In genomic region chr4:147683717-147684700, GRCh38 we compare ENCODE assay signal across 1 cellular context.
TF ChIP-seq lines count a peak whose summit lies in the region.

Gene PRMT9, minus strand, starts transcription at chr4:147684163. Its CDS starts 176 bp downstream, at chr4:147683987.

TF ChIP-seq in K562, 482 proteins besides CTCF, POLR2A, EP300 and RAD21 (continued from another document and continues in another):
- TF ChIP-seq ZNF431 (CRISPR knock-in tag; IDR thresholded peaks at IDR 0.05) (no peak), HDAC2 (IDR thresholded peaks at IDR 0.05) (no peak), HMGXB4 (CRISPR knock-in tag; IDR thresholded peaks at IDR 0.05) (no peak), KDM4B (IDR thresholded peaks at IDR 0.05; ENCODE audit: borderline replicate concordance in 2 of 2, low read depth in 1 of 2) (no peak), HNRNPK (IDR thresholded peaks at IDR 0.05; ENCODE audit: low read depth, low read length, poor library complexity, severe bottlenecking) (no peak), ZMIZ1 (IDR thresholded peaks at IDR 0.05; ENCODE audit: low read depth in 2 of 2, low read length in 2 of 2) (no peak), NFIC (IDR thresholded peaks at IDR 0.05) (peak; percentile 43), ETV5 (CRISPR knock-in tag; IDR thresholded peaks at IDR 0.05; ENCODE audit: low read depth) (peak; percentile 74; the same call in 1 of the 2 replicates), TFE3 (CRISPR knock-in tag; IDR thresholded peaks at IDR 0.05) (no peak), LEF1 (IDR thresholded peaks at IDR 0.05) (no peak), U2AF1 (optimal IDR thresholded peaks at IDR 0.05; ENCODE audit: low read depth, low read length) (no peak), ETS1 (conservative IDR thresholded peaks at IDR 0.05; ENCODE audit: control insufficient read depth, low read depth, low read length) (no peak), GABPB2 (CRISPR knock-in tag; conservative IDR thresholded peaks at IDR 0.05) (no peak), CC2D1A (IDR thresholded peaks at IDR 0.05) (no peak), PBX2 (CRISPR knock-in tag; IDR thresholded peaks at IDR 0.05; ENCODE audit: low read depth) (no peak), PBX2 (tag; conservative IDR thresholded peaks at IDR 0.05; ENCODE audit: low read depth) (no peak), ZNF561 (CRISPR knock-in tag; conservative IDR thresholded peaks at IDR 0.05) (no peak), TEAD4 (IDR thresholded peaks at IDR 0.05; ENCODE audit: low read length) (peak; percentile 26), TEAD4 (CRISPR knock-in tag; IDR thresholded peaks at IDR 0.05; ENCODE audit: borderline replicate concordance) (no peak), PHB (CRISPR knock-in tag; IDR thresholded peaks at IDR 0.05) (no peak; the same call in 1 of the 2 replicates), MYBL2 (IDR thresholded peaks at IDR 0.05; ENCODE audit: low read depth) (no peak), MYBL2 (CRISPR knock-in tag; IDR thresholded peaks at IDR 0.05; ENCODE audit: borderline replicate concordance) (no peak), ILK (tag; IDR thresholded peaks at IDR 0.05; ENCODE audit: borderline replicate concordance, low read depth) (no peak), MXI1 (IDR thresholded peaks at IDR 0.05; ENCODE audit: low read depth, low read length) (no peak)
- TF ChIP-seq, protein P1, sequence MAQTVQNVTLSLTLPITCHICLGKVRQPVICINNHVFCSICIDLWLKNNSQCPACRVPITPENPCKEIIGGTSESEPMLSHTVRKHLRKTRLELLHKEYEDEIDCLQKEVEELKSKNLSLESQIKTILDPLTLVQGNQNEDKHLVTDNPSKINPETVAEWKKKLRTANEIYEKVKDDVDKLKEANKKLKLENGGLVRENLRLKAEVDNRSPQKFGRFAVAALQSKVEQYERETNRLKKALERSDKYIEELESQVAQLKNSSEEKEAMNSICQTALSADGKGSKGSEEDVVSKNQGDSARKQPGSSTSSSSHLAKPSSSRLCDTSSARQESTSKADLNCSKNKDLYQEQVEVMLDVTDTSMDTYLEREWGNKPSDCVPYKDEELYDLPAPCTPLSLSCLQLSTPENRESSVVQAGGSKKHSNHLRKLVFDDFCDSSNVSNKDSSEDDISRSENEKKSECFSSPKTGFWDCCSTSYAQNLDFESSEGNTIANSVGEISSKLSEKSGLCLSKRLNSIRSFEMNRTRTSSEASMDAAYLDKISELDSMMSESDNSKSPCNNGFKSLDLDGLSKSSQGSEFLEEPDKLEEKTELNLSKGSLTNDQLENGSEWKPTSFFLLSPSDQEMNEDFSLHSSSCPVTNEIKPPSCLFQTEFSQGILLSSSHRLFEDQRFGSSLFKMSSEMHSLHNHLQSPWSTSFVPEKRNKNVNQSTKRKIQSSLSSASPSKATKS (CRISPR knock-in tag; IDR thresholded peaks at IDR 0.05): no peak
- TF ChIP-seq, protein P2, sequence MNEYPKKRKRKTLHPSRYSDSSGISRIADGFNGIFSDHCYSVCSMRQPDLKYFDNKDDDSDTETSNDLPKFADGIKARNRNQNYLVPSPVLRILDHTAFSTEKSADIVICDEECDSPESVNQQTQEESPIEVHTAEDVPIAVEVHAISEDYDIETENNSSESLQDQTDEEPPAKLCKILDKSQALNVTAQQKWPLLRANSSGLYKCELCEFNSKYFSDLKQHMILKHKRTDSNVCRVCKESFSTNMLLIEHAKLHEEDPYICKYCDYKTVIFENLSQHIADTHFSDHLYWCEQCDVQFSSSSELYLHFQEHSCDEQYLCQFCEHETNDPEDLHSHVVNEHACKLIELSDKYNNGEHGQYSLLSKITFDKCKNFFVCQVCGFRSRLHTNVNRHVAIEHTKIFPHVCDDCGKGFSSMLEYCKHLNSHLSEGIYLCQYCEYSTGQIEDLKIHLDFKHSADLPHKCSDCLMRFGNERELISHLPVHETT (CRISPR knock-in tag; conservative IDR thresholded peaks at IDR 0.05 in 1 of 2, IDR thresholded peaks at IDR 0.05 in 1 of 2): peak in 1 of 2 experiments; percentile 59; a peak in 1 of 4 replicates
- TF ChIP-seq, protein P3, sequence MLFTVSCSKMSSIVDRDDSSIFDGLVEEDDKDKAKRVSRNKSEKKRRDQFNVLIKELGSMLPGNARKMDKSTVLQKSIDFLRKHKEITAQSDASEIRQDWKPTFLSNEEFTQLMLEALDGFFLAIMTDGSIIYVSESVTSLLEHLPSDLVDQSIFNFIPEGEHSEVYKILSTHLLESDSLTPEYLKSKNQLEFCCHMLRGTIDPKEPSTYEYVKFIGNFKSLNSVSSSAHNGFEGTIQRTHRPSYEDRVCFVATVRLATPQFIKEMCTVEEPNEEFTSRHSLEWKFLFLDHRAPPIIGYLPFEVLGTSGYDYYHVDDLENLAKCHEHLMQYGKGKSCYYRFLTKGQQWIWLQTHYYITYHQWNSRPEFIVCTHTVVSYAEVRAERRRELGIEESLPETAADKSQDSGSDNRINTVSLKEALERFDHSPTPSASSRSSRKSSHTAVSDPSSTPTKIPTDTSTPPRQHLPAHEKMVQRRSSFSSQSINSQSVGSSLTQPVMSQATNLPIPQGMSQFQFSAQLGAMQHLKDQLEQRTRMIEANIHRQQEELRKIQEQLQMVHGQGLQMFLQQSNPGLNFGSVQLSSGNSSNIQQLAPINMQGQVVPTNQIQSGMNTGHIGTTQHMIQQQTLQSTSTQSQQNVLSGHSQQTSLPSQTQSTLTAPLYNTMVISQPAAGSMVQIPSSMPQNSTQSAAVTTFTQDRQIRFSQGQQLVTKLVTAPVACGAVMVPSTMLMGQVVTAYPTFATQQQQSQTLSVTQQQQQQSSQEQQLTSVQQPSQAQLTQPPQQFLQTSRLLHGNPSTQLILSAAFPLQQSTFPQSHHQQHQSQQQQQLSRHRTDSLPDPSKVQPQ (CRISPR knock-in tag; IDR thresholded peaks at IDR 0.05; ENCODE audit: borderline replicate concordance): no peak
- TF ChIP-seq, protein P4, sequence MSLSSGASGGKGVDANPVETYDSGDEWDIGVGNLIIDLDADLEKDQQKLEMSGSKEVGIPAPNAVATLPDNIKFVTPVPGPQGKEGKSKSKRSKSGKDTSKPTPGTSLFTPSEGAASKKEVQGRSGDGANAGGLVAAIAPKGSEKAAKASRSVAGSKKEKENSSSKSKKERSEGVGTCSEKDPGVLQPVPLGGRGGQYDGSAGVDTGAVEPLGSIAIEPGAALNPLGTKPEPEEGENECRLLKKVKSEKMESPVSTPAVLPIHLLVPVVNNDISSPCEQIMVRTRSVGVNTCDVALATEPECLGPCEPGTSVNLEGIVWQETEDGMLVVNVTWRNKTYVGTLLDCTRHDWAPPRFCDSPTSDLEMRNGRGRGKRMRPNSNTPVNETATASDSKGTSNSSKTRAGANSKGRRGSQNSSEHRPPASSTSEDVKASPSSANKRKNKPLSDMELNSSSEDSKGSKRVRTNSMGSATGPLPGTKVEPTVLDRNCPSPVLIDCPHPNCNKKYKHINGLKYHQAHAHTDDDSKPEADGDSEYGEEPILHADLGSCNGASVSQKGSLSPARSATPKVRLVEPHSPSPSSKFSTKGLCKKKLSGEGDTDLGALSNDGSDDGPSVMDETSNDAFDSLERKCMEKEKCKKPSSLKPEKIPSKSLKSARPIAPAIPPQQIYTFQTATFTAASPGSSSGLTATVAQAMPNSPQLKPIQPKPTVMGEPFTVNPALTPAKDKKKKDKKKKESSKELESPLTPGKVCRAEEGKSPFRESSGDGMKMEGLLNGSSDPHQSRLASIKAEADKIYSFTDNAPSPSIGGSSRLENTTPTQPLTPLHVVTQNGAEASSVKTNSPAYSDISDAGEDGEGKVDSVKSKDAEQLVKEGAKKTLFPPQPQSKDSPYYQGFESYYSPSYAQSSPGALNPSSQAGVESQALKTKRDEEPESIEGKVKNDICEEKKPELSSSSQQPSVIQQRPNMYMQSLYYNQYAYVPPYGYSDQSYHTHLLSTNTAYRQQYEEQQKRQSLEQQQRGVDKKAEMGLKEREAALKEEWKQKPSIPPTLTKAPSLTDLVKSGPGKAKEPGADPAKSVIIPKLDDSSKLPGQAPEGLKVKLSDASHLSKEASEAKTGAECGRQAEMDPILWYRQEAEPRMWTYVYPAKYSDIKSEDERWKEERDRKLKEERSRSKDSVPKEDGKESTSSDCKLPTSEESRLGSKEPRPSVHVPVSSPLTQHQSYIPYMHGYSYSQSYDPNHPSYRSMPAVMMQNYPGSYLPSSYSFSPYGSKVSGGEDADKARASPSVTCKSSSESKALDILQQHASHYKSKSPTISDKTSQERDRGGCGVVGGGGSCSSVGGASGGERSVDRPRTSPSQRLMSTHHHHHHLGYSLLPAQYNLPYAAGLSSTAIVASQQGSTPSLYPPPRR (CRISPR knock-in tag; IDR thresholded peaks at IDR 0.05; ENCODE audit: borderline replicate concordance): no peak
